In the genomic region with DNA sequence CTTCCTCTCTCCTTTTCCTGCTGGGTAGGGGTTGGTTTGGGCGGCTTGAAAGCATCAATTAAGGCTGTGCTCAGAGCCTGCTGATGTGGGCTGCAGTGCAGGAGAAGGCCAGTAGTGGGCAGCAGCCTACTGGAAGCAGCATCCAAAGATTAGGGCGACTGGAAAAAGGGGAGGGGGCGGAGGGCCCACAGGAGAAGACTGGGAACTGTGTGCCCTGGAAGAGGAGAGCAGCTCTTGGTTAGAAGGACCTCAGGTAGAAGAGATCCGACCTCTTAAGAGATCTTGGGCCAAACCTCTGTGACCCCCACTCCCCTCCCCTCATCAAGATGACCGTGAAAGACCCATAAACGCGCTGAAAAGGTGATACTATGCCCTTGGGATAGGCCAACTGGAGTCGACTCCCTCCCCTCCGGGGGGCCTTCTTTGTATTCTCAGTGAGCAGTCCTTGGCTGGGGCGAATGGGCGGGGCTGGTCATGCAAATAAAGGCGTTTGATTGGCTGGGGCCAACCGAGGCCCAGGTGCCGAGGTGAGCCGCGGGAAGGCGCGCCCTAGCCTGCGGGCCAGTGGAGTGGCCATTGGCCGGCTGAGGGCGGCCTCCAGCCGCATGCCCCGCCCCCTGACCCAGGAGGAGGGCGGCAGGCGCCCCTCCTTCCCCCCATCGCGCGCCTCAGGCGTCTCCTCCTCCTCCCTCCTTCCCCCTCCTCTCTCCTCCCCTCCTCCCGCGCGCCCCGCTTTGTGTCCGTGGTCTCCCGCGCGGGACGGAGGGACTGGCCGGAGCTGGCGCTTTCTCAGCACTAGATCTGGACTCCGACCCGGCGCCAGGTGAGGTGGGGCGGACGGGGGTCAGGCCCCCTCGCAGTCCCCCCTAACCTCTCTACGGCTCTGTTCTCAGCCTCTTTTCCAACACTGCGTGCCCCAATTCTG, we compare ENCODE assay signal across 1 cellular context.
TF ChIP-seq lines count a peak whose summit lies in the region.

No MANE protein-coding gene starts in this region.

TF ChIP-seq in HepG2, 621 proteins besides CTCF, POLR2A, EP300 and RAD21 (continues in another document):
- TF ChIP-seq, protein P1, sequence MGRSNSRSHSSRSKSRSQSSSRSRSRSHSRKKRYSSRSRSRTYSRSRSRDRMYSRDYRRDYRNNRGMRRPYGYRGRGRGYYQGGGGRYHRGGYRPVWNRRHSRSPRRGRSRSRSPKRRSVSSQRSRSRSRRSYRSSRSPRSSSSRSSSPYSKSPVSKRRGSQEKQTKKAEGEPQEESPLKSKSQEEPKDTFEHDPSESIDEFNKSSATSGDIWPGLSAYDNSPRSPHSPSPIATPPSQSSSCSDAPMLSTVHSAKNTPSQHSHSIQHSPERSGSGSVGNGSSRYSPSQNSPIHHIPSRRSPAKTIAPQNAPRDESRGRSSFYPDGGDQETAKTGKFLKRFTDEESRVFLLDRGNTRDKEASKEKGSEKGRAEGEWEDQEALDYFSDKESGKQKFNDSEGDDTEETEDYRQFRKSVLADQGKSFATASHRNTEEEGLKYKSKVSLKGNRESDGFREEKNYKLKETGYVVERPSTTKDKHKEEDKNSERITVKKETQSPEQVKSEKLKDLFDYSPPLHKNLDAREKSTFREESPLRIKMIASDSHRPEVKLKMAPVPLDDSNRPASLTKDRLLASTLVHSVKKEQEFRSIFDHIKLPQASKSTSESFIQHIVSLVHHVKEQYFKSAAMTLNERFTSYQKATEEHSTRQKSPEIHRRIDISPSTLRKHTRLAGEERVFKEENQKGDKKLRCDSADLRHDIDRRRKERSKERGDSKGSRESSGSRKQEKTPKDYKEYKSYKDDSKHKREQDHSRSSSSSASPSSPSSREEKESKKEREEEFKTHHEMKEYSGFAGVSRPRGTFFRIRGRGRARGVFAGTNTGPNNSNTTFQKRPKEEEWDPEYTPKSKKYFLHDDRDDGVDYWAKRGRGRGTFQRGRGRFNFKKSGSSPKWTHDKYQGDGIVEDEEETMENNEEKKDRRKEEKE (IDR thresholded peaks at IDR 0.05) = no peak
- peak; percentile 33; the same call in 1 of the 2 replicates for TF ChIP-seq GABPB1 (CRISPR knock-in tag; IDR thresholded peaks at IDR 0.05)
- no peak for TF ChIP-seq ZMAT3 (CRISPR knock-in tag; conservative IDR thresholded peaks at IDR 0.05)
- TF ChIP-seq TMF1 (CRISPR knock-in tag; IDR thresholded peaks at IDR 0.05; ENCODE audit: low read depth) = no peak
- no peak for TF ChIP-seq LCORL (IDR thresholded peaks at IDR 0.05)
- 0 out of 2 replicates have a peak, but pooled peaks have one; percentile 23 for TF ChIP-seq LCORL (CRISPR knock-in tag; IDR thresholded peaks at IDR 0.05)
- TF ChIP-seq, protein P2, sequence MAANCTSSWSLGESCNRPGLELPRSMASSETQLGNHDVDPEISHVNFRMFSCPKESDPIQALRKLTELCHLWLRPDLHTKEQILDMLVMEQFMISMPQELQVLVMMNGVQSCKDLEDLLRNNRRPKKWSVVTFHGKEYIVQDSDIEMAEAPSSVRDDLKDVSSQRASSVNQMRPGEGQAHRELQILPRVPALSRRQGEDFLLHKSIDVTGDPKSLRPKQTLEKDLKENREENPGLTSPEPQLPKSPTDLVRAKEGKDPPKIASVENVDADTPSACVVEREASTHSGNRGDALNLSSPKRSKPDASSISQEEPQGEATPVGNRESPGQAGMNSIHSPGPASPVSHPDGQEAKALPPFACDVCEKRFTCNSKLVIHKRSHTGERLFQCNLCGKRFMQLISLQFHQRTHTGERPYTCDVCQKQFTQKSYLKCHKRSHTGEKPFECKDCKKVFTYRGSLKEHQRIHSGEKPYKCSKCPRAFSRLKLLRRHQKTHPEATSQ (CRISPR knock-in tag; IDR thresholded peaks at IDR 0.05; ENCODE audit: borderline replicate concordance) = no peak
- TF ChIP-seq HIVEP1 (CRISPR knock-in tag; IDR thresholded peaks at IDR 0.05) = no peak
- peak; percentile 31 for TF ChIP-seq TAF1 (CRISPR knock-in tag; IDR thresholded peaks at IDR 0.05)
- TF ChIP-seq ZNF263 (CRISPR knock-in tag; IDR thresholded peaks at IDR 0.05) = peak; percentile 67
- TF ChIP-seq, protein P3, sequence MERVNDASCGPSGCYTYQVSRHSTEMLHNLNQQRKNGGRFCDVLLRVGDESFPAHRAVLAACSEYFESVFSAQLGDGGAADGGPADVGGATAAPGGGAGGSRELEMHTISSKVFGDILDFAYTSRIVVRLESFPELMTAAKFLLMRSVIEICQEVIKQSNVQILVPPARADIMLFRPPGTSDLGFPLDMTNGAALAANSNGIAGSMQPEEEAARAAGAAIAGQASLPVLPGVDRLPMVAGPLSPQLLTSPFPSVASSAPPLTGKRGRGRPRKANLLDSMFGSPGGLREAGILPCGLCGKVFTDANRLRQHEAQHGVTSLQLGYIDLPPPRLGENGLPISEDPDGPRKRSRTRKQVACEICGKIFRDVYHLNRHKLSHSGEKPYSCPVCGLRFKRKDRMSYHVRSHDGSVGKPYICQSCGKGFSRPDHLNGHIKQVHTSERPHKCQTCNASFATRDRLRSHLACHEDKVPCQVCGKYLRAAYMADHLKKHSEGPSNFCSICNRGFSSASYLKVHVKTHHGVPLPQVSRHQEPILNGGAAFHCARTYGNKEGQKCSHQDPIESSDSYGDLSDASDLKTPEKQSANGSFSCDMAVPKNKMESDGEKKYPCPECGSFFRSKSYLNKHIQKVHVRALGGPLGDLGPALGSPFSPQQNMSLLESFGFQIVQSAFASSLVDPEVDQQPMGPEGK (CRISPR knock-in tag; IDR thresholded peaks at IDR 0.05) = 0 out of 2 replicates have a peak, but pooled peaks have one; percentile 22
- TF ChIP-seq, protein P4, sequence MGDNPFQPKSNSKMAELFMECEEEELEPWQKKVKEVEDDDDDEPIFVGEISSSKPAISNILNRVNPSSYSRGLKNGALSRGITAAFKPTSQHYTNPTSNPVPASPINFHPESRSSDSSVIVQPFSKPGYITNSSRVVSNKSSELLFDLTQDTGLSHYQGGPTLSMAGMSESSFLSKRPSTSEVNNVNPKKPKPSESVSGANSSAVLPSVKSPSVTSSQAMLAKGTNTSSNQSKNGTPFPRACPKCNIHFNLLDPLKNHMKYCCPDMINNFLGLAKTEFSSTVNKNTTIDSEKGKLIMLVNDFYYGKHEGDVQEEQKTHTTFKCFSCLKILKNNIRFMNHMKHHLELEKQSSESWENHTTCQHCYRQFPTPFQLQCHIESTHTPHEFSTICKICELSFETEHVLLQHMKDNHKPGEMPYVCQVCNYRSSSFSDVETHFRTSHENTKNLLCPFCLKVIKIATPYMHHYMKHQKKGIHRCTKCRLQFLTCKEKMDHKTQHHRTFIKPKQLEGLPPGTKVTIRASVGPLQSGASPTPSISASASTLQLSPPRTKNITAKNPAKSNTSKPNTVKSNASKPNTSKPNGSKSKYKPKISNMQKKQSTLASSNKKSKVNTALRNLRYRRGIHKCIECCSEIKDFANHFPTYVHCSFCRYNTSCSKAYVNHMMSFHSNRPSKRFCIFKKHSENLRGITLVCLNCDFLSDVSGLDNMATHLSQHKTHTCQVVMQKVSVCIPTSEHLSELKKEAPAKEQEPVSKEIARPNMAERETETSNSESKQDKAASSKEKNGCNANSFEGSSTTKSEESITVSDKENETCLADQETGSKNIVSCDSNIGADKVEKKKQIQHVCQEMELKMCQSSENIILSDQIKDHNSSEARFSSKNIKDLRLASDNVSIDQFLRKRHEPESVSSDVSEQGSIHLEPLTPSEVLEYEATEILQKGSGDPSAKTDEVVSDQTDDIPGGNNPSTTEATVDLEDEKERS (CRISPR knock-in tag; IDR thresholded peaks at IDR 0.05) = no peak
- TF ChIP-seq RBFOX2 (IDR thresholded peaks at IDR 0.05; ENCODE audit: low read depth, low read length) = peak; percentile 56
- no peak for TF ChIP-seq ZNF549 (CRISPR knock-in tag; IDR thresholded peaks at IDR 0.05)
- peak; percentile 19; the same call in 1 of the 2 replicates for TF ChIP-seq CREM (IDR thresholded peaks at IDR 0.05)
- TF ChIP-seq CREM (CRISPR knock-in tag; IDR thresholded peaks at IDR 0.05) = no peak
- TF ChIP-seq, protein P5, sequence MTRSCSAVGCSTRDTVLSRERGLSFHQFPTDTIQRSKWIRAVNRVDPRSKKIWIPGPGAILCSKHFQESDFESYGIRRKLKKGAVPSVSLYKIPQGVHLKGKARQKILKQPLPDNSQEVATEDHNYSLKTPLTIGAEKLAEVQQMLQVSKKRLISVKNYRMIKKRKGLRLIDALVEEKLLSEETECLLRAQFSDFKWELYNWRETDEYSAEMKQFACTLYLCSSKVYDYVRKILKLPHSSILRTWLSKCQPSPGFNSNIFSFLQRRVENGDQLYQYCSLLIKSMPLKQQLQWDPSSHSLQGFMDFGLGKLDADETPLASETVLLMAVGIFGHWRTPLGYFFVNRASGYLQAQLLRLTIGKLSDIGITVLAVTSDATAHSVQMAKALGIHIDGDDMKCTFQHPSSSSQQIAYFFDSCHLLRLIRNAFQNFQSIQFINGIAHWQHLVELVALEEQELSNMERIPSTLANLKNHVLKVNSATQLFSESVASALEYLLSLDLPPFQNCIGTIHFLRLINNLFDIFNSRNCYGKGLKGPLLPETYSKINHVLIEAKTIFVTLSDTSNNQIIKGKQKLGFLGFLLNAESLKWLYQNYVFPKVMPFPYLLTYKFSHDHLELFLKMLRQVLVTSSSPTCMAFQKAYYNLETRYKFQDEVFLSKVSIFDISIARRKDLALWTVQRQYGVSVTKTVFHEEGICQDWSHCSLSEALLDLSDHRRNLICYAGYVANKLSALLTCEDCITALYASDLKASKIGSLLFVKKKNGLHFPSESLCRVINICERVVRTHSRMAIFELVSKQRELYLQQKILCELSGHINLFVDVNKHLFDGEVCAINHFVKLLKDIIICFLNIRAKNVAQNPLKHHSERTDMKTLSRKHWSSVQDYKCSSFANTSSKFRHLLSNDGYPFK (CRISPR knock-in tag; IDR thresholded peaks at IDR 0.05; ENCODE audit: borderline replicate concordance) = no peak
- TF ChIP-seq GTF3A (CRISPR knock-in tag; conservative IDR thresholded peaks at IDR 0.05) = no peak
- TF ChIP-seq GPN1 (CRISPR knock-in tag; IDR thresholded peaks at IDR 0.05; ENCODE audit: borderline replicate concordance) = no peak
- no peak for TF ChIP-seq ARID2 (CRISPR knock-in tag; IDR thresholded peaks at IDR 0.05; ENCODE audit: borderline replicate concordance)
- TF ChIP-seq GTF2F1 (IDR thresholded peaks at IDR 0.05; ENCODE audit: low read length) = no peak
- no peak for TF ChIP-seq ZNF24 (IDR thresholded peaks at IDR 0.05)
- TF ChIP-seq ZNF777 (CRISPR knock-in tag; IDR thresholded peaks at IDR 0.05) = no peak
- TF ChIP-seq ETV5 (CRISPR knock-in tag; IDR thresholded peaks at IDR 0.05; ENCODE audit: borderline replicate concordance) = no peak
- TF ChIP-seq, protein P6, sequence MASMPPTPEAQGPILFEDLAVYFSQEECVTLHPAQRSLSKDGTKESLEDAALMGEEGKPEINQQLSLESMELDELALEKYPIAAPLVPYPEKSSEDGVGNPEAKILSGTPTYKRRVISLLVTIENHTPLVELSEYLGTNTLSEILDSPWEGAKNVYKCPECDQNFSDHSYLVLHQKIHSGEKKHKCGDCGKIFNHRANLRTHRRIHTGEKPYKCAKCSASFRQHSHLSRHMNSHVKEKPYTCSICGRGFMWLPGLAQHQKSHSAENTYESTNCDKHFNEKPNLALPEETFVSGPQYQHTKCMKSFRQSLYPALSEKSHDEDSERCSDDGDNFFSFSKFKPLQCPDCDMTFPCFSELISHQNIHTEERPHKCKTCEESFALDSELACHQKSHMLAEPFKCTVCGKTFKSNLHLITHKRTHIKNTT (CRISPR knock-in tag; IDR thresholded peaks at IDR 0.05) = no peak
- no peak for TF ChIP-seq ZNF678 (CRISPR knock-in tag; IDR thresholded peaks at IDR 0.05)
- peak; percentile 56; the same call in 1 of the 2 replicates for TF ChIP-seq SP4 (CRISPR knock-in tag; IDR thresholded peaks at IDR 0.05)
- no peak for TF ChIP-seq RFX3 (CRISPR knock-in tag; IDR thresholded peaks at IDR 0.05)
- TF ChIP-seq, protein P7, sequence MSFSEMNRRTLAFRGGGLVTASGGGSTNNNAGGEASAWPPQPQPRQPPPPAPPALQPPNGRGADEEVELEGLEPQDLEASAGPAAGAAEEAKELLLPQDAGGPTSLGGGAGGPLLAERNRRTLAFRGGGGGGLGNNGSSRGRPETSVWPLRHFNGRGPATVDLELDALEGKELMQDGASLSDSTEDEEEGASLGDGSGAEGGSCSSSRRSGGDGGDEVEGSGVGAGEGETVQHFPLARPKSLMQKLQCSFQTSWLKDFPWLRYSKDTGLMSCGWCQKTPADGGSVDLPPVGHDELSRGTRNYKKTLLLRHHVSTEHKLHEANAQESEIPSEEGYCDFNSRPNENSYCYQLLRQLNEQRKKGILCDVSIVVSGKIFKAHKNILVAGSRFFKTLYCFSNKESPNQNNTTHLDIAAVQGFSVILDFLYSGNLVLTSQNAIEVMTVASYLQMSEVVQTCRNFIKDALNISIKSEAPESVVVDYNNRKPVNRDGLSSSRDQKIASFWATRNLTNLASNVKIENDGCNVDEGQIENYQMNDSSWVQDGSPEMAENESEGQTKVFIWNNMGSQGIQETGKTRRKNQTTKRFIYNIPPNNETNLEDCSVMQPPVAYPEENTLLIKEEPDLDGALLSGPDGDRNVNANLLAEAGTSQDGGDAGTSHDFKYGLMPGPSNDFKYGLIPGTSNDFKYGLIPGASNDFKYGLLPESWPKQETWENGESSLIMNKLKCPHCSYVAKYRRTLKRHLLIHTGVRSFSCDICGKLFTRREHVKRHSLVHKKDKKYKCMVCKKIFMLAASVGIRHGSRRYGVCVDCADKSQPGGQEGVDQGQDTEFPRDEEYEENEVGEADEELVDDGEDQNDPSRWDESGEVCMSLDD (CRISPR knock-in tag; IDR thresholded peaks at IDR 0.05; ENCODE audit: borderline replicate concordance) = no peak
- TF ChIP-seq, protein P8, sequence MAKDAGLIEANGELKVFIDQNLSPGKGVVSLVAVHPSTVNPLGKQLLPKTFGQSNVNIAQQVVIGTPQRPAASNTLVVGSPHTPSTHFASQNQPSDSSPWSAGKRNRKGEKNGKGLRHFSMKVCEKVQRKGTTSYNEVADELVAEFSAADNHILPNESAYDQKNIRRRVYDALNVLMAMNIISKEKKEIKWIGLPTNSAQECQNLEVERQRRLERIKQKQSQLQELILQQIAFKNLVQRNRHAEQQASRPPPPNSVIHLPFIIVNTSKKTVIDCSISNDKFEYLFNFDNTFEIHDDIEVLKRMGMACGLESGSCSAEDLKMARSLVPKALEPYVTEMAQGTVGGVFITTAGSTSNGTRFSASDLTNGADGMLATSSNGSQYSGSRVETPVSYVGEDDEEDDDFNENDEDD (CRISPR knock-in tag; IDR thresholded peaks at IDR 0.05; ENCODE audit: borderline replicate concordance) = 0 out of 2 replicates have a peak, but pooled peaks have one; percentile 38
- TF ChIP-seq ZFX (CRISPR knock-in tag; IDR thresholded peaks at IDR 0.05; ENCODE audit: low read depth) = peak; percentile 30; the same call in 1 of the 2 replicates
- no peak for TF ChIP-seq CBX5 (CRISPR knock-in tag; IDR thresholded peaks at IDR 0.05; ENCODE audit: borderline replicate concordance)
- no peak for TF ChIP-seq ATF1 (CRISPR knock-in tag; IDR thresholded peaks at IDR 0.05)
- no peak for TF ChIP-seq ZNF891 (CRISPR knock-in tag; IDR thresholded peaks at IDR 0.05)
- no peak for TF ChIP-seq NFIC (IDR thresholded peaks at IDR 0.05; ENCODE audit: low read length)
- TF ChIP-seq RORA (CRISPR knock-in tag; IDR thresholded peaks at IDR 0.05) = no peak
- no peak for TF ChIP-seq ZNF569 (CRISPR knock-in tag; IDR thresholded peaks at IDR 0.05; ENCODE audit: borderline replicate concordance)
- peak; percentile 67 for TF ChIP-seq NFYC (CRISPR knock-in tag; IDR thresholded peaks at IDR 0.05)
- TF ChIP-seq SETDB1 (CRISPR knock-in tag; IDR thresholded peaks at IDR 0.05; ENCODE audit: borderline replicate concordance) = no peak
- no peak for TF ChIP-seq ZNF564 (CRISPR knock-in tag; IDR thresholded peaks at IDR 0.05)
- TF ChIP-seq ZNF430 (CRISPR knock-in tag; IDR thresholded peaks at IDR 0.05) = no peak
